20 cellular contexts compared by ENCODE assay signal in genomic region chr6:43901330-43902230, GRCh38.
A peak's percentile ranks its signal among the peaks of the same experiment; 100 is the strongest.
DNase-seq lines count a peak whose midpoint lies in the region; ATAC-seq, FAIRE-seq and TF ChIP-seq lines count a peak whose summit lies in the region.
"Had no signal": no experiment of that assay in that cellular context is flagged by ENCODE, and none has a peak within 500 bp of the region (broad histone marks: within the 10 kb centered on the region; RNA-seq: fewer than 3 reads in every experiment).

No MANE protein-coding gene starts in this region.

- intact Hi-C loops in left ventricle myocardium superior (cut with micrococcal nuclease), result no loop called here
- intact Hi-C loops in body of pancreas (cut with DNase I), result no loop called here

- peaks cover 12% of the 10 kb centered on the region for H3K4me1 Mint-ChIP-seq in neural progenitor cell
- H3K4me1 Mint-ChIP-seq: GM23338 had no signal

- no peaks in the 10 kb centered on the region for H3K27me3 ChIP-seq in cardiac muscle cell
- H3K27me3 ChIP-seq in body of pancreas, result no peaks in the 10 kb centered on the region
- H3K27me3 ChIP-seq in neural progenitor cell, result no peaks in the 10 kb centered on the region

- H3K4me2 ChIP-seq in neural progenitor cell, result no peak overlapping the region
- H3K4me2 ChIP-seq: A549, GM23338 had no signal

- H3K36me3 ChIP-seq in cardiac muscle cell (no peaks in the 10 kb centered on the region), body of pancreas (replicated peaks in 1 of 2; ENCODE audit: insufficient read depth in 1 of 2, low read depth in 2 of 2) (no peaks in the 10 kb centered on the region), neural progenitor cell (no peaks in the 10 kb centered on the region)
- H3K36me3 ChIP-seq: tibial artery had no signal

- no peaks in the 10 kb centered on the region for H3F3A ChIP-seq in neural progenitor cell (ENCODE audit: low read depth)

- H3K4me3 ChIP-seq in cardiac muscle cell (no peak overlapping the region), body of pancreas (no peak overlapping the region), neural progenitor cell (no peak overlapping the region)
- H3K4me3 ChIP-seq: A549, GM23338, tibial artery had no signal

- H3K4me1 ChIP-seq in cardiac muscle cell (ENCODE audit: low read depth), result peaks cover 30% of the 10 kb centered on the region
- H3K4me1 ChIP-seq in body of pancreas, result peaks cover 6% of the 10 kb centered on the region
- peaks cover 3% of the 10 kb centered on the region for H3K4me1 ChIP-seq in neural progenitor cell
- H3K4me1 ChIP-seq: A549, tibial artery had no signal

- TF ChIP-seq CTCF in cardiac muscle cell (IDR thresholded peaks at IDR 0.05; ENCODE audit: low read depth, low read length) (no peak), body of pancreas (IDR thresholded peaks at IDR 0.05) (no peak), neural progenitor cell (IDR thresholded peaks at IDR 0.05) (no peak), D721Med (IDR thresholded peaks at IDR 0.05; ENCODE audit: insufficient read depth, missing control alignments) (no peak)

- 64 to 78% methylated on average over 12 of the region's 12 CpGs for WGBS in body of pancreas, 2 donors

- H3K79me2 ChIP-seq in neural progenitor cell (ENCODE audit: low read depth), result no peaks in the 10 kb centered on the region

- H3K27ac ChIP-seq in cardiac muscle cell (peak overlapping the region; percentile 4), body of pancreas (no peak overlapping the region), neural progenitor cell (no peak overlapping the region)
- H3K27ac ChIP-seq: tibial artery had no signal

- no peaks in the 10 kb centered on the region for H4K20me1 ChIP-seq in neural progenitor cell (ENCODE audit: low read depth)

- ATAC-seq in left ventricle myocardium superior, result no peak
- ATAC-seq in body of pancreas, result peak; percentile 24
- ATAC-seq in HG02981 (IDR thresholded peaks at IDR 0.05; ENCODE audit: unreplicated experiment), result no peak
- no peak for ATAC-seq in GM21786 (IDR thresholded peaks at IDR 0.05; ENCODE audit: unreplicated experiment)
- ATAC-seq: A549, GM23338 had no signal

- peak overlapping the region; percentile 71 for H3K27ac Mint-ChIP-seq in neural progenitor cell
- H3K27ac Mint-ChIP-seq: CD4-positive, alpha-beta T cell; GM23338; nephron progenitor cell had no signal

- no peak overlapping the region for H2AFZ ChIP-seq in neural progenitor cell (replicated peaks)
- H2AFZ ChIP-seq: GM23338 had no signal

- H3K9ac ChIP-seq in neural progenitor cell, result no peak overlapping the region

- peaks cover 7% of the 10 kb centered on the region for H3K27me3 Mint-ChIP-seq in neural progenitor cell (ENCODE audit: insufficient read depth, low read depth)
- H3K27me3 Mint-ChIP-seq: CD4-positive, alpha-beta T cell had no signal

- no peak overlapping the region for H3K4me3 Mint-ChIP-seq in neural progenitor cell
- H3K4me3 Mint-ChIP-seq: CD4-positive, alpha-beta T cell; GM23338; nephron progenitor cell had no signal

- DNase-seq in cardiac muscle cell (ENCODE audit: low read depth in 1 of 2, low spot score in 1 of 2) (no peak), left ventricle myocardium superior (no peak), body of pancreas (no peak), neural progenitor cell (ENCODE audit: low spot score) (no peak), D721Med (ENCODE audit: insufficient read length, low spot score) (no peak)
- DNase-seq in activated CD4-positive, alpha-beta T cell treated with anti-CD3 and anti-CD28 coated beads for 1 hour, result no peak
- DNase-seq: activated CD4-positive, alpha-beta T cell treated with anti-CD3 and anti-CD28 coated beads, Interleukin-2, amount 50 U/mL, for 4 hours; CD4-positive, alpha-beta T cell; effector CD4-positive, alpha-beta T cell; MM.1S; nephron progenitor cell; retina; SHP77 treated with DMSO at 0.1 percent for 48 hours; T1000; tibial artery had no signal

- FAIRE-seq in D721Med (lab: Jason Lieb, UNC), result no peak
- FAIRE-seq: A549, HTR-8/SVneo had no signal

- no peaks in the 10 kb centered on the region for H3K9me3 Mint-ChIP-seq in neural progenitor cell
- H3K9me3 Mint-ChIP-seq: GM23338, nephron progenitor cell had no signal

- TF ChIP-seq POLR2A in body of pancreas (IDR thresholded peaks at IDR 0.05), result no peak

- H3K9me3 ChIP-seq in cardiac muscle cell (ENCODE audit: low read depth) (no peaks in the 10 kb centered on the region), body of pancreas (no peaks in the 10 kb centered on the region), neural progenitor cell (ENCODE audit: low read depth) (no peaks in the 10 kb centered on the region)
- H3K9me3 ChIP-seq: A549, tibial artery had no signal

- no peaks in the 10 kb centered on the region for H3K36me3 Mint-ChIP-seq in neural progenitor cell
